ENCODE assay signal across 9 cellular contexts in the genomic region with DNA sequence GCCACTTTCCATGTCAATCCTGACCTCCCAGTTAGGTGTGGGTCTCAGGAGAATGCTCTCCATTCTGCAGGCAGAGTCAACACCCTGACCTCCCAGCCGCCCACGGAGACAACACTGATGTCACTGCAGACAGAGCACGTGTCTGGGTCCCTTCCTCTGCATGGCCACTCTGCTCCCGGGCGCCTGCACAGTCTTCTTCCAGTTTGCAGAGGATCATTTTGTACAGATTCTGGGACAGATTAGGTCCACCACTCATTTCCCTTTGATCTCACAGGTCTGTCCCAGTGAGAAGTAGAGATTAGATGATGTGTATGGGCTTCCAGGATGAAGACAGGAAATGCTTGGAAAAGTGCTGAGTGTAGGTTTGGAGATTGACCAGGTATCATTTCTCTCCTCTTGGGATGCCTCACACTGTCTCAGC. TPM values are rescaled to one million over a fixed set of nuclear protein-coding genes. Genes with fewer than 3 reads are reported as not detected.
A peak's percentile ranks its signal among the peaks of the same experiment; 100 is the strongest.
DNase-seq lines count a peak whose midpoint lies in the region; ATAC-seq and TF ChIP-seq lines count a peak whose summit lies in the region.
"Had no signal": no experiment of that assay in that cellular context is flagged by ENCODE, and none has a peak within 500 bp of the region (broad histone marks: within the 10 kb centered on the region; RNA-seq: fewer than 3 reads in every experiment).

No MANE protein-coding gene starts in this region.

- no peaks in the 10 kb centered on the region for H3K9me3 ChIP-seq in Peyer's patch

- H3K4me1 Mint-ChIP-seq in MCF 10A (ENCODE audit: insufficient read depth, unreplicated experiment): peaks cover 17% of the 10 kb centered on the region

- no peak for TF ChIP-seq POLR2A in Peyer's patch (IDR thresholded peaks at IDR 0.05)

- H3K36me3 ChIP-seq in Peyer's patch: no peaks in the 10 kb centered on the region

- no peaks in the 10 kb centered on the region for H3K27me3 Mint-ChIP-seq in MCF 10A (ENCODE audit: insufficient read depth, unreplicated experiment)

- CTCF ChIA-PET in MCF 10A (lab: Yijun Ruan, JAX): no interaction called here

- no peaks in the 10 kb centered on the region for H3K36me3 Mint-ChIP-seq in MCF 10A (ENCODE audit: insufficient read depth, unreplicated experiment)

- TF ChIP-seq CTCF in MCF 10A (IDR thresholded peaks at IDR 0.05; ENCODE audit: unreplicated experiment) (no peak), Peyer's patch (IDR thresholded peaks at IDR 0.05) (no peak)

- POLR2A ChIA-PET in MCF 10A (lab: Yijun Ruan, JAX): interaction anchor here (0.9 kb wide), 1 partner anchor 93 kb away, joined by 3 read pairs; no protein-coding TSS in a partner anchor

- BruUV-seq in MCF 10A (replicated peaks; lab: Mats Ljungman, UMichigan): no TSS peak

- peak overlapping the region; percentile 24 for H3K4me3 Mint-ChIP-seq in MCF 10A (ENCODE audit: unreplicated experiment)

- no peaks in the 10 kb centered on the region for H3K27me3 ChIP-seq in Peyer's patch

- H3K4me3 ChIP-seq in Peyer's patch: no peak overlapping the region

- DNase-seq in DMS153 treated with DMSO at 0.1 percent for 48 hours (lab: John Stamatoyannopoulos, UW; ENCODE audit: unreplicated experiment) (peak; percentile 3), DMS153 (lab: John Stamatoyannopoulos, UW) (no peak), MCF 10A (ENCODE audit: unreplicated experiment) (peak; percentile 46), left kidney (ENCODE audit: low read depth, low spot score) (peak; percentile 45), superior temporal gyrus (ENCODE audit: extremely low spot score) (peak; percentile 85), KG1 (lab: John Stamatoyannopoulos, UW) (no peak), Peyer's patch (no peak)
- DNase-seq: effector CD8-positive, alpha-beta T cell had no signal

- ATAC-seq in GM21737 (IDR thresholded peaks at IDR 0.05; ENCODE audit: unreplicated experiment): no peak

- no peaks in the 10 kb centered on the region for H3K9me3 Mint-ChIP-seq in MCF 10A (ENCODE audit: unreplicated experiment)

- H3K27ac ChIP-seq in Peyer's patch: peak overlapping the region in 2 of 4 donors; percentile 21 to 45

- intact Hi-C loops in MCF 10A (cut with micrococcal nuclease): no loop called here

- H3K27ac Mint-ChIP-seq in MCF 10A (ENCODE audit: low read depth, unreplicated experiment): peak overlapping the region; percentile 75

- H3K4me1 ChIP-seq in Peyer's patch: peaks cover 0 to 8% (median 0%) of the 10 kb centered on the region in 4 donors

RNA-seq across cellular contexts. Expression of a gene that starts 8.1 kb away (rescaled TPM):
- total RNA-seq in MCF 10A (2022) (1.1 TPM in 1 of 2 replicates, not detected in the other), Peyer's patch (not detected)

RNA-seq across cellular contexts. Expression of a gene that starts 15.7 kb away (rescaled TPM):
- 13.0 and 19.4 TPM in 2 replicates for total RNA-seq in MCF 10A (2022)
- total RNA-seq in Peyer's patch: 1 to 10 TPM; 3.5 to 8.3 (median 4.5) TPM

RNA-seq across cellular contexts. Expression of a gene that starts 49.3 kb away (rescaled TPM):
- 6.9 and 7.2 TPM in 2 replicates for total RNA-seq in MCF 10A (2022)
- 1 to 10 TPM; 2.6 to 6.4 (median 4.6) TPM for total RNA-seq in Peyer's patch

Comparison
In these comparisons a context has a peak if more than half of its experiments do, and no peak if none do; other contexts are left out.
1. DNase-seq: peak in DMS153 treated with DMSO at 0.1 percent for 48 hours (single experiment), MCF 10A (single experiment), left kidney (single experiment) and superior temporal gyrus (single experiment); none in DMS153 (single experiment), KG1 (single experiment) and Peyer's patch (0 of 3).